7 cellular contexts compared by ENCODE assay signal in genomic region chr2:119366161-119366648, GRCh38. TPM values are rescaled to one million over a fixed set of nuclear protein-coding genes. Genes with fewer than 3 reads are reported as not detected.
DNase-seq lines count a peak whose midpoint lies in the region; ATAC-seq and TF ChIP-seq lines count a peak whose summit lies in the region.

No MANE protein-coding gene starts in this region.

- peaks cover 38% of the 10 kb centered on the region for H3K79me2 ChIP-seq in HCT116 (ENCODE audit: insufficient read depth, low read length)

- TF ChIP-seq CTCF in GM13976 (IDR thresholded peaks at IDR 0.05; ENCODE audit: borderline replicate concordance, control extremely low read depth, extremely low read depth, insufficient read depth, missing control alignments) = no peak
- TF ChIP-seq CTCF in HCT116 (IDR thresholded peaks at IDR 0.05 in 2 of 3, conservative IDR thresholded peaks at IDR 0.05 in 1 of 3; ENCODE audit: borderline replicate concordance in 1 of 3, insufficient read depth in 1 of 3, low read depth in 2 of 3, low read length in 2 of 3) = no peak
- no peak for TF ChIP-seq CTCF in Peyer's patch (IDR thresholded peaks at IDR 0.05)
- no peak for TF ChIP-seq CTCF in endodermal cell (conservative IDR thresholded peaks at IDR 0.05)

- H3K9me3 Mint-ChIP-seq in endodermal cell = no peaks in the 10 kb centered on the region

- BruUV-seq in HCT116 (replicated peaks; lab: Mats Ljungman, UMichigan) = TSS peak; percentile 86

- POLR2A ChIA-PET in HCT116 (lab: Charles Lee) = interaction anchor here (1.0 to 1.4 kb wide), 9 partner anchors 9 to 132 kb away, joined by 3 to 7 read pairs (median 4); no protein-coding TSS in a partner anchor

- 5 to 9% methylated on average over 12 to 17 of the region's 17 CpGs for WGBS in endodermal cell (ENCODE audit: insufficient coverage in 1 of 2, insufficient read length in 1 of 2), 2 experiments

- peak overlapping the region; percentile 95 to 99 for H3K4me3 ChIP-seq in HCT116 (replicated peaks in 1 of 2; ENCODE audit: low read depth in 1 of 2, low read length in 2 of 2)
- peak overlapping the region; percentile 69 to 77 (median 71) for H3K4me3 ChIP-seq in Peyer's patch
- peak overlapping the region; percentile 89 for H3K4me3 ChIP-seq in endodermal cell (ENCODE audit: low read length)
- peak overlapping the region; percentile 86 to 98 for H3K4me3 ChIP-seq in muscle layer of duodenum (ENCODE audit: low read depth in 1 of 2, low read length in 2 of 2)

- in situ Hi-C loops in GM13976 (cut with MboI; ENCODE audit: low sequenced_read_pairs, unreplicated experiment) = no loop called here

- H3K4me1 Mint-ChIP-seq in endodermal cell = peaks cover 23% of the 10 kb centered on the region

- TF ChIP-seq RAD21 in HCT116 (IDR thresholded peaks at IDR 0.05; ENCODE audit: low read depth) = no peak

- TF ChIP-seq POLR2A in HCT116 (IDR thresholded peaks at IDR 0.05; ENCODE audit: borderline replicate concordance, extremely low read depth, insufficient read depth, insufficient read length) (no peak), Peyer's patch (IDR thresholded peaks at IDR 0.05) (no peak)

- peak overlapping the region; percentile 98 for H3K4me2 ChIP-seq in HCT116 (ENCODE audit: low read length)

- peaks cover 26% of the 10 kb centered on the region for H3K36me3 Mint-ChIP-seq in endodermal cell (ENCODE audit: low read depth)

- peak overlapping the region; percentile 94 for H3K27ac Mint-ChIP-seq in endodermal cell

- H3K27me3 ChIP-seq in HCT116 (ENCODE audit: insufficient read depth, low read length) (no peaks in the 10 kb centered on the region), Peyer's patch (no peaks in the 10 kb centered on the region), endodermal cell (ENCODE audit: control insufficient read depth, insufficient read depth, low read length, poor library complexity, severe bottlenecking) (no peaks in the 10 kb centered on the region), muscle layer of duodenum (ENCODE audit: low read depth, low read length) (no peaks in the 10 kb centered on the region)

- H3K27ac ChIP-seq in HCT116 (ENCODE audit: low read depth, low read length) (peak overlapping the region; percentile 59), Peyer's patch (peak overlapping the region; percentile 88 to 90 (median 90)), endodermal cell (ENCODE audit: low read depth, low read length) (peak overlapping the region; percentile 61), muscle layer of duodenum (ENCODE audit: low read length) (peak overlapping the region; percentile 98)

- no peaks in the 10 kb centered on the region for H3K9me2 ChIP-seq in HCT116 (ENCODE audit: insufficient read depth)

- ATAC-seq in HCT116 = peak; percentile 1; the same call in 1 of the 2 replicates

- H3K4me1 ChIP-seq in HCT116 (ENCODE audit: control insufficient read depth in 1 of 2, insufficient read depth in 2 of 2, low read length in 2 of 2) (peaks cover 13 to 17% of the 10 kb centered on the region in 2 experiments), Peyer's patch (peaks cover 3 to 29% (median 5%) of the 10 kb centered on the region in 4 donors), endodermal cell (ENCODE audit: control insufficient read depth, insufficient read depth, low read length) (peaks cover 4% of the 10 kb centered on the region), muscle layer of duodenum (ENCODE audit: control insufficient read depth in 1 of 2, insufficient read depth in 2 of 2, low read length in 2 of 2) (peaks cover 16 to 19% of the 10 kb centered on the region in 2 donors)

- peak overlapping the region; percentile 41 for H2AFZ ChIP-seq in HCT116 (ENCODE audit: low read depth, low read length, poor library complexity, severe bottlenecking)

- peak; percentile 27 for DNase-seq in GM13976 (ENCODE audit: low spot score)
- no peak for DNase-seq in HCT116 (ENCODE audit: low read depth, low spot score)
- peak in 1 of 3 donors; percentile 26 for DNase-seq in Peyer's patch
- no peak for DNase-seq in endodermal cell
- no peak for DNase-seq in NCI-H2196 treated with DMSO at 0.1 percent for 48 hours (lab: John Stamatoyannopoulos, UW; ENCODE audit: unreplicated experiment)
- DNase-seq in activated gamma-delta T cell treated with Interleukin-2 at 50 U/mL for 16 hours = no peak

- H3K9ac ChIP-seq in HCT116 (ENCODE audit: low read length) (peak overlapping the region; percentile 79), endodermal cell (ENCODE audit: extremely low read depth, low read length, poor library complexity, severe bottlenecking) (peak overlapping the region; percentile 83)

- H3K4me3 Mint-ChIP-seq in endodermal cell = peak overlapping the region; percentile 97

- H3K27me3 Mint-ChIP-seq in endodermal cell (ENCODE audit: insufficient read depth) = no peaks in the 10 kb centered on the region

- intact Hi-C loops in HCT116 (cut with micrococcal nuclease) = no loop called here

- RAD21 ChIA-PET in HCT116 (lab: Charles Lee; ENCODE audit: low non-redundant PET in 1 of 2, low total read pairs in 2 of 2, uncharacterized antibody in 2 of 2, unreplicated experiment in 2 of 2) = no interaction called here

- peaks cover 18 to 23% of the 10 kb centered on the region in 2 experiments; a peak in 3 of 4 replicates for H3K36me3 ChIP-seq in HCT116 (ENCODE audit: control insufficient read depth in 1 of 2, insufficient read depth in 2 of 2, low read length in 2 of 2)
- peaks cover 0 to 23% (median 0%) of the 10 kb centered on the region in 3 donors for H3K36me3 ChIP-seq in Peyer's patch
- peaks cover 30% of the 10 kb centered on the region for H3K36me3 ChIP-seq in endodermal cell (ENCODE audit: control insufficient read depth, insufficient read depth, low read length)
- peaks cover 20 to 25% of the 10 kb centered on the region in 2 donors for H3K36me3 ChIP-seq in muscle layer of duodenum (ENCODE audit: control insufficient read depth in 1 of 2, insufficient read depth in 2 of 2, low read length in 2 of 2)

- CTCF ChIA-PET in HCT116 (lab: Charles Lee) = interaction anchor here (1.0 to 1.2 kb wide), 2 partner anchors 14 to 15 kb away, joined by 3 to 4 read pairs; no protein-coding TSS in a partner anchor

- H4K20me1 ChIP-seq in HCT116 (ENCODE audit: insufficient read depth) = no peaks in the 10 kb centered on the region

- H3K9me3 ChIP-seq in HCT116 (ENCODE audit: control insufficient read depth in 1 of 2, insufficient read depth in 1 of 2, low read depth in 1 of 2, low read length in 2 of 2) = no peaks in the 10 kb centered on the region
- H3K9me3 ChIP-seq in Peyer's patch = no peaks in the 10 kb centered on the region
- peaks cover 4% of the 10 kb centered on the region for H3K9me3 ChIP-seq in endodermal cell (ENCODE audit: control insufficient read depth, low read length)
- no peaks in the 10 kb centered on the region for H3K9me3 ChIP-seq in muscle layer of duodenum (ENCODE audit: control insufficient read depth in 1 of 2, low read length in 2 of 2)

TF ChIP-seq in HCT116, 20 proteins besides CTCF, POLR2A, EP300 and RAD21:
- TF ChIP-seq EZH2phosphoT487 (IDR thresholded peaks at IDR 0.05; ENCODE audit: borderline replicate concordance) = no peak
- no peak for TF ChIP-seq SIN3A (IDR thresholded peaks at IDR 0.05; ENCODE audit: low read depth)
- no peak for TF ChIP-seq FOSL1 (IDR thresholded peaks at IDR 0.05; ENCODE audit: low read depth)
- TF ChIP-seq SP1 (IDR thresholded peaks at IDR 0.05; ENCODE audit: low read depth) = no peak
- TF ChIP-seq CBX3 (IDR thresholded peaks at IDR 0.05; ENCODE audit: low read depth) = no peak
- TF ChIP-seq, protein P1, sequence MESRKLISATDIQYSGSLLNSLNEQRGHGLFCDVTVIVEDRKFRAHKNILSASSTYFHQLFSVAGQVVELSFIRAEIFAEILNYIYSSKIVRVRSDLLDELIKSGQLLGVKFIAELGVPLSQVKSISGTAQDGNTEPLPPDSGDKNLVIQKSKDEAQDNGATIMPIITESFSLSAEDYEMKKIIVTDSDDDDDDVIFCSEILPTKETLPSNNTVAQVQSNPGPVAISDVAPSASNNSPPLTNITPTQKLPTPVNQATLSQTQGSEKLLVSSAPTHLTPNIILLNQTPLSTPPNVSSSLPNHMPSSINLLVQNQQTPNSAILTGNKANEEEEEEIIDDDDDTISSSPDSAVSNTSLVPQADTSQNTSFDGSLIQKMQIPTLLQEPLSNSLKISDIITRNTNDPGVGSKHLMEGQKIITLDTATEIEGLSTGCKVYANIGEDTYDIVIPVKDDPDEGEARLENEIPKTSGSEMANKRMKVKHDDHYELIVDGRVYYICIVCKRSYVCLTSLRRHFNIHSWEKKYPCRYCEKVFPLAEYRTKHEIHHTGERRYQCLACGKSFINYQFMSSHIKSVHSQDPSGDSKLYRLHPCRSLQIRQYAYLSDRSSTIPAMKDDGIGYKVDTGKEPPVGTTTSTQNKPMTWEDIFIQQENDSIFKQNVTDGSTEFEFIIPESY (IDR thresholded peaks at IDR 0.05; ENCODE audit: extremely low read depth, insufficient replicate concordance, low read length) = no peak
- 0 out of 2 replicates have a peak, but pooled peaks have one; percentile 7 for TF ChIP-seq EGR1 (IDR thresholded peaks at IDR 0.05; ENCODE audit: low read depth)
- peak; percentile 68 for TF ChIP-seq ZFX (IDR thresholded peaks at IDR 0.05)
- no peak for TF ChIP-seq JUND (IDR thresholded peaks at IDR 0.05)
- TF ChIP-seq, protein P2, sequence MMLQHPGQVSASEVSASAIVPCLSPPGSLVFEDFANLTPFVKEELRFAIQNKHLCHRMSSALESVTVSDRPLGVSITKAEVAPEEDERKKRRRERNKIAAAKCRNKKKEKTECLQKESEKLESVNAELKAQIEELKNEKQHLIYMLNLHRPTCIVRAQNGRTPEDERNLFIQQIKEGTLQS (IDR thresholded peaks at IDR 0.05) = no peak

RNA-seq across cellular contexts. Expression of gene C2orf76, which starts 0.4 kb away (rescaled TPM):
- total RNA-seq in HCT116 (2021; ENCODE audit: unreplicated experiment) (10.5 TPM), Peyer's patch (1 to 10 TPM in 2 of 4 donors, not detected in 2; 1.6 to 2.9 TPM), endodermal cell (10 to 100 TPM; 10.7 to 10.9 TPM)
- 5.5 and 7.3 TPM in 2 replicates for polyA plus RNA-seq in HCT116 (2012)
- 18.0 TPM for polyA plus RNA-seq in endodermal cell (2013, experiment 1 of 2)
- 17.2 TPM for polyA plus RNA-seq in endodermal cell (2013, experiment 2 of 2)

RNA-seq across cellular contexts. Expression of gene DBI, which starts 0.6 kb away (rescaled TPM):
- total RNA-seq in HCT116 (2021; ENCODE audit: unreplicated experiment) (129 TPM), Peyer's patch (100 to 1,000 TPM; 121 to 237 (median 194) TPM), endodermal cell (100 to 1,000 TPM; 138 to 178 TPM)
- 195 and 243 TPM in 2 replicates for polyA plus RNA-seq in HCT116 (2012)
- 244 TPM for polyA plus RNA-seq in endodermal cell (2013, experiment 1 of 2)
- polyA plus RNA-seq in endodermal cell (2013, experiment 2 of 2) = 262 TPM
